2 cellular contexts compared by ENCODE assay signal in genomic region chr4:177008836-177009501, GRCh38.
TF ChIP-seq lines count a peak whose summit lies in the region.

No MANE protein-coding gene starts in this region.

TF ChIP-seq in IMR-90, 13 proteins besides CTCF, POLR2A, EP300 and RAD21 (continued from another document):
- no peak for TF ChIP-seq USF2 (IDR thresholded peaks at IDR 0.05; ENCODE audit: low read depth, low read length)
- TF ChIP-seq CHD1 (IDR thresholded peaks at IDR 0.05; ENCODE audit: low read depth, low read length): no peak
- TF ChIP-seq MXI1 (IDR thresholded peaks at IDR 0.05; ENCODE audit: borderline replicate concordance, low read depth, low read length): no peak
- TF ChIP-seq FOS (IDR thresholded peaks at IDR 0.05; ENCODE audit: low read depth, low read length): no peak
- no peak for TF ChIP-seq CEBPB (IDR thresholded peaks at IDR 0.05; ENCODE audit: low read depth, low read length)
- no peak for TF ChIP-seq MAZ (IDR thresholded peaks at IDR 0.05; ENCODE audit: borderline replicate concordance, low read depth, low read length)
- TF ChIP-seq SMC3 (IDR thresholded peaks at IDR 0.05; ENCODE audit: low read depth, low read length): no peak
TF ChIP-seq in IMR-90: peak in this region for 0.

TF ChIP-seq in SK-N-SH treated with all-trans-retinoic acid at 6 μM for 48 hours, 23 proteins besides CTCF, POLR2A, EP300 and RAD21 (continued from another document):
- TF ChIP-seq TOX (CRISPR knock-in tag; IDR thresholded peaks at IDR 0.05; ENCODE audit: borderline replicate concordance) (no peak), BACH2 (CRISPR knock-in tag; IDR thresholded peaks at IDR 0.05; ENCODE audit: borderline replicate concordance) (no peak), ZFP3 (CRISPR knock-in tag; IDR thresholded peaks at IDR 0.05) (no peak), ZFP30 (CRISPR knock-in tag; IDR thresholded peaks at IDR 0.05) (no peak), GLIS3 (CRISPR knock-in tag; IDR thresholded peaks at IDR 0.05) (no peak), OSR1 (CRISPR knock-in tag; IDR thresholded peaks at IDR 0.05) (no peak), ZNF70 (CRISPR knock-in tag; IDR thresholded peaks at IDR 0.05) (no peak), ESRRG (CRISPR knock-in tag; IDR thresholded peaks at IDR 0.05) (no peak), CSDC2 (CRISPR knock-in tag; IDR thresholded peaks at IDR 0.05) (no peak)
- TF ChIP-seq, protein P1, sequence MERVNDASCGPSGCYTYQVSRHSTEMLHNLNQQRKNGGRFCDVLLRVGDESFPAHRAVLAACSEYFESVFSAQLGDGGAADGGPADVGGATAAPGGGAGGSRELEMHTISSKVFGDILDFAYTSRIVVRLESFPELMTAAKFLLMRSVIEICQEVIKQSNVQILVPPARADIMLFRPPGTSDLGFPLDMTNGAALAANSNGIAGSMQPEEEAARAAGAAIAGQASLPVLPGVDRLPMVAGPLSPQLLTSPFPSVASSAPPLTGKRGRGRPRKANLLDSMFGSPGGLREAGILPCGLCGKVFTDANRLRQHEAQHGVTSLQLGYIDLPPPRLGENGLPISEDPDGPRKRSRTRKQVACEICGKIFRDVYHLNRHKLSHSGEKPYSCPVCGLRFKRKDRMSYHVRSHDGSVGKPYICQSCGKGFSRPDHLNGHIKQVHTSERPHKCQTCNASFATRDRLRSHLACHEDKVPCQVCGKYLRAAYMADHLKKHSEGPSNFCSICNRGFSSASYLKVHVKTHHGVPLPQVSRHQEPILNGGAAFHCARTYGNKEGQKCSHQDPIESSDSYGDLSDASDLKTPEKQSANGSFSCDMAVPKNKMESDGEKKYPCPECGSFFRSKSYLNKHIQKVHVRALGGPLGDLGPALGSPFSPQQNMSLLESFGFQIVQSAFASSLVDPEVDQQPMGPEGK (CRISPR knock-in tag; IDR thresholded peaks at IDR 0.05; ENCODE audit: borderline replicate concordance): no peak
- TF ChIP-seq, protein P2, sequence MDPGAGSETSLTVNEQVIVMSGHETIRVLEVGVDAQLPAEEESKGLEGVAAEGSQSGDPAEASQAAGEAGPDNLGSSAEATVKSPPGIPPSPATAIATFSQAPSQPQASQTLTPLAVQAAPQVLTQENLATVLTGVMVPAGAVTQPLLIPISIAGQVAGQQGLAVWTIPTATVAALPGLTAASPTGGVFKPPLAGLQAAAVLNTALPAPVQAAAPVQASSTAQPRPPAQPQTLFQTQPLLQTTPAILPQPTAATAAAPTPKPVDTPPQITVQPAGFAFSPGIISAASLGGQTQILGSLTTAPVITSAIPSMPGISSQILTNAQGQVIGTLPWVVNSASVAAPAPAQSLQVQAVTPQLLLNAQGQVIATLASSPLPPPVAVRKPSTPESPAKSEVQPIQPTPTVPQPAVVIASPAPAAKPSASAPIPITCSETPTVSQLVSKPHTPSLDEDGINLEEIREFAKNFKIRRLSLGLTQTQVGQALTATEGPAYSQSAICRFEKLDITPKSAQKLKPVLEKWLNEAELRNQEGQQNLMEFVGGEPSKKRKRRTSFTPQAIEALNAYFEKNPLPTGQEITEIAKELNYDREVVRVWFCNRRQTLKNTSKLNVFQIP (CRISPR knock-in tag; IDR thresholded peaks at IDR 0.05; ENCODE audit: borderline replicate concordance, low read depth): no peak
